1 cellular context compared by ENCODE assay signal in the genomic region with DNA sequence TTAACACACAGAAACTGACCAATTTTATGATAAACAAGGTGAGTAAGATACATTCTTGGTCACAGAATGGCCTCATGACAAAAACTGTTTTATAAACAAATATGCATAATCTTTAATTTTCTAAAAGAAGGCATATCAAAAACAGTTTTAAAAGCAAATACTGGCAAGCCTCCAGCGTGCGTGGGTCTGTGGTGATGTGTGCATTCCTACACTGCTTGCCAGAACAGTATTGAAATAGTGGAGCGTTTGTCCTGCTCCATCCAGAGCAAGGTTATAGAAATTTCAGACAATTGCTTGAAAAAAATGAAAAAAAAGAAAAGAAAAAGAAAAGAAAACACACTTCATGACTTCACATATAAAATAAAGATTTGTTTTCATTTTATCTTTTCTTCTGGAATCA.
TF ChIP-seq lines count a peak whose summit lies in the region.

No MANE protein-coding gene starts in this region.

TF ChIP-seq in SK-N-SH treated with all-trans-retinoic acid at 6 μM for 48 hours, 23 proteins besides CTCF, POLR2A, EP300 and RAD21 (continued from another document):
- TF ChIP-seq, protein P1, sequence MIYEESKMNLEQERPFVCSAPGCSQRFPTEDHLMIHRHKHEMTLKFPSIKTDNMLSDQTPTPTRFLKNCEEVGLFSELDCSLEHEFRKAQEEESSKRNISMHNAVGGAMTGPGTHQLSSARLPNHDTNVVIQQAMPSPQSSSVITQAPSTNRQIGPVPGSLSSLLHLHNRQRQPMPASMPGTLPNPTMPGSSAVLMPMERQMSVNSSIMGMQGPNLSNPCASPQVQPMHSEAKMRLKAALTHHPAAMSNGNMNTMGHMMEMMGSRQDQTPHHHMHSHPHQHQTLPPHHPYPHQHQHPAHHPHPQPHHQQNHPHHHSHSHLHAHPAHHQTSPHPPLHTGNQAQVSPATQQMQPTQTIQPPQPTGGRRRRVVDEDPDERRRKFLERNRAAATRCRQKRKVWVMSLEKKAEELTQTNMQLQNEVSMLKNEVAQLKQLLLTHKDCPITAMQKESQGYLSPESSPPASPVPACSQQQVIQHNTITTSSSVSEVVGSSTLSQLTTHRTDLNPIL (CRISPR knock-in tag; IDR thresholded peaks at IDR 0.05; ENCODE audit: low read depth), result no peak
TF ChIP-seq in SK-N-SH treated with all-trans-retinoic acid at 6 μM for 48 hours: peak in this region for 0.
